17 cellular contexts compared by ENCODE assay signal in the genomic region with DNA sequence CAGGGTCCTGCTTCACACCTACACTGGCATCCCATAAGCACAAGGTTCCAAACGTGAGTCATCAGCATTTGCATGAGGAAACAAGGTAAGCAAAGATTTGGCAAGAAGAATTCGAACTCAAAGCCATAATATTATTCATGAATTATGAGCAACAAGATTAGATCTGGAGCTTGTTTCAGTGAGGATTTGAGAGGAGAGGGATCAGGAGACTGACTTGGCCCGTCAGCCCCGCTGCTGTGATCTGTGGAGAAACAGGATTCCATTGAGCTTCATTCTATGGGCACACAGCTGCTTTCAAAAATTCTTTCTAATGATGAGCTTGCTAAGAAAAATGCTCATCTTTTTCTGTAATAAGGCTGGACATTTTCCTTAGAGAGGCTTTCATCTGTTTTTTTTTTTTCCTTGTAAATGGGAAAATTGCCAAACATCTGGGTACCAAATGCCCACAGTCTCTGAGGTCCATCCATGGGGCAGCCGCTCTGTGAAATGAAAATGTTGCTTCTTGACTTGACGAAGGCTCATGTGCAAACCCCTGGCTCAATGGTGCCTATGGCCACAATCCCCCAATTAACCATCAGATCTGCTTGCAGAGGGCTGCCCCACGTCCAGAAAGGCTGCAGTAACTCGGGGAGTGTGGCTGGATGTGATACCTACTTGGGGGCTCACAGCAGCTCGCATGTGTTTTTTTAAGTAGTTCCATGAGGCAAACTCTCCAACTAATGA.
A peak's percentile ranks its signal among the peaks of the same experiment; 100 is the strongest.
DNase-seq lines count a peak whose midpoint lies in the region; ATAC-seq and TF ChIP-seq lines count a peak whose summit lies in the region.
"Had no signal": no experiment of that assay in that cellular context is flagged by ENCODE, and none has a peak within 500 bp of the region (broad histone marks: within the 10 kb centered on the region; RNA-seq: fewer than 3 reads in every experiment).

No MANE protein-coding gene starts in this region.

- 9% methylated on average over 9 of the region's 9 CpGs for WGBS in SK-N-SH (ENCODE audit: low lambda C conversion rate)
- no CpG with 5 or more reads among the region's 9 CpGs for WGBS in trophoblast cell (ENCODE audit: extremely low coverage, insufficient coverage, insufficient read length)

- H2BK12ac ChIP-seq in trophoblast cell (ENCODE audit: low read length), result no peak overlapping the region

- H3K36me3 ChIP-seq in KOPT-K1 (ENCODE audit: insufficient read depth, low read length), result no peaks in the 10 kb centered on the region
- H3K36me3 ChIP-seq in SK-N-SH (replicated peaks in 1 of 2; ENCODE audit: control insufficient read depth in 1 of 2, insufficient read depth in 2 of 2, low read length in 1 of 2), result no peaks in the 10 kb centered on the region
- H3K36me3 ChIP-seq in trophoblast cell (ENCODE audit: control insufficient read depth in 1 of 2, insufficient read depth in 2 of 2, low read length in 2 of 2), result no peaks in the 10 kb centered on the region
- H3K36me3 ChIP-seq: HAP-1 had no signal

- no peak overlapping the region for H3K9ac ChIP-seq in SK-N-SH
- no peak overlapping the region for H3K9ac ChIP-seq in trophoblast cell (ENCODE audit: low read length)

- H3K27me3 ChIP-seq in SK-N-SH (ENCODE audit: insufficient read depth) (no peaks in the 10 kb centered on the region), trophoblast cell (ENCODE audit: insufficient read depth, low read length) (no peaks in the 10 kb centered on the region)

- no peak overlapping the region for H3K4ac ChIP-seq in trophoblast cell (ENCODE audit: low read depth, low read length)

- H4K12ac ChIP-seq in trophoblast cell (ENCODE audit: low read depth, low read length), result no peak overlapping the region

- DNase-seq in SK-N-SH (peak; percentile 91), epidermal melanocyte (ENCODE audit: insufficient read length, low spot score) (peak; percentile 37), trophoblast cell (peak; percentile 76 to 91), G401 (ENCODE audit: low spot score) (no peak), NCI-H187 treated with DMSO at 0.1 percent for 48 hours (lab: John Stamatoyannopoulos, UW) (no peak)
- DNase-seq: CD4-positive, alpha-beta T cell; CD8-positive, alpha-beta memory T cell; DMS 273 treated with DMSO at 0.1 percent for 48 hours; DMS79; EL; GF-D8; GOT3; HFFc6 had no signal

- POLR2A ChIA-PET in SK-N-SH (lab: Yijun Ruan, JAX), result no interaction called here

- no peaks in the 10 kb centered on the region for H4K20me1 ChIP-seq in SK-N-SH (ENCODE audit: insufficient read depth)

- CTCF ChIA-PET in SK-N-SH (lab: Yijun Ruan, JAX), result interaction anchor here (0.9 to 1.1 kb wide), 3 partner anchors 9 to 35 kb away, joined by 3 read pairs; no protein-coding TSS in a partner anchor

- H2AK5ac ChIP-seq in trophoblast cell (ENCODE audit: low read length), result no peak overlapping the region

- H2BK5ac ChIP-seq in trophoblast cell (ENCODE audit: low read depth, low read length, poor library complexity), result no peak overlapping the region

- H3K9me2 ChIP-seq in SK-N-SH, result no peaks in the 10 kb centered on the region

- no peak overlapping the region for H4K91ac ChIP-seq in trophoblast cell (ENCODE audit: low read depth, low read length)

- H3K79me2 ChIP-seq in SK-N-SH (ENCODE audit: insufficient read depth) (no peaks in the 10 kb centered on the region), trophoblast cell (ENCODE audit: control insufficient read depth, insufficient read depth, low read length, poor library complexity) (no peaks in the 10 kb centered on the region)

- peaks cover 0 to 23% of the 10 kb centered on the region in 2 experiments; a peak in 2 of 4 replicates for H3K4me1 ChIP-seq in SK-N-SH (ENCODE audit: control insufficient read depth in 1 of 2, insufficient read depth in 2 of 2, low read depth in 1 of 2, low read length in 1 of 2)
- H3K4me1 ChIP-seq in trophoblast cell (ENCODE audit: control insufficient read depth in 1 of 2, insufficient read depth in 2 of 2, low read length in 2 of 2), result no peaks in the 10 kb centered on the region
- H3K4me1 ChIP-seq: HAP-1 had no signal

- H3K79me1 ChIP-seq in trophoblast cell (ENCODE audit: low read length), result no peaks in the 10 kb centered on the region

- ATAC-seq in HG03469 (IDR thresholded peaks at IDR 0.05; ENCODE audit: unreplicated experiment), result no peak
- no peak for ATAC-seq in GM19023 (IDR thresholded peaks at IDR 0.05; ENCODE audit: unreplicated experiment)

- H3K9me3 ChIP-seq in KOPT-K1 (ENCODE audit: insufficient read depth, low read length, poor library complexity, severe bottlenecking), result no peaks in the 10 kb centered on the region
- no peaks in the 10 kb centered on the region for H3K9me3 ChIP-seq in SK-N-SH
- peaks cover 3% of the 10 kb centered on the region for H3K9me3 ChIP-seq in trophoblast cell (ENCODE audit: insufficient read depth, low read depth, low read length)
- H3K9me3 ChIP-seq: HAP-1 had no signal

- in situ Hi-C loops in G401 (cut with HindIII; ENCODE audit: low sequenced_read_pairs), result no loop called here

- H4K8ac ChIP-seq in trophoblast cell (ENCODE audit: low read depth, low read length), result no peak overlapping the region

- no peak overlapping the region for H3K18ac ChIP-seq in trophoblast cell (ENCODE audit: low read length)

- H3F3A ChIP-seq in SK-N-SH (replicated peaks; ENCODE audit: insufficient read depth), result no peaks in the 10 kb centered on the region

- H3K4me2 ChIP-seq in SK-N-SH, result no peak overlapping the region
- H3K4me2 ChIP-seq in trophoblast cell (ENCODE audit: low read length), result no peak overlapping the region

- H2AFZ ChIP-seq in SK-N-SH (ENCODE audit: low read depth), result no peak overlapping the region
- H2AFZ ChIP-seq in trophoblast cell (ENCODE audit: insufficient read depth, low read length, poor library complexity), result no peak overlapping the region

- H2BK120ac ChIP-seq in trophoblast cell (ENCODE audit: insufficient read depth, low read length, poor library complexity), result no peak overlapping the region

- no peak for TF ChIP-seq CTCF in SK-N-SH (IDR thresholded peaks at IDR 0.05)

- H3K14ac ChIP-seq in trophoblast cell (ENCODE audit: low read length), result no peak overlapping the region

- peak overlapping the region; percentile 48 for H3K27ac ChIP-seq in KOPT-K1 (ENCODE audit: low read depth, low read length, poor library complexity, severe bottlenecking)
- H3K27ac ChIP-seq in SK-N-SH (ENCODE audit: low read depth in 2 of 2, low read length in 1 of 2), result peak overlapping the region in 1 of 2 experiments; percentile 64; a peak in 2 of 4 replicates
- H3K27ac ChIP-seq in trophoblast cell (ENCODE audit: low read depth, low read length), result no peak overlapping the region

- no peak; the same call in 1 of the 2 replicates for TF ChIP-seq RAD21 in SK-N-SH (IDR thresholded peaks at IDR 0.05; ENCODE audit: low read length)

- H3K23ac ChIP-seq in trophoblast cell (ENCODE audit: low read length), result no peak overlapping the region

- no peak for TF ChIP-seq EP300 in SK-N-SH (IDR thresholded peaks at IDR 0.05; ENCODE audit: borderline replicate concordance in 1 of 2, low read depth in 1 of 2, low read length in 1 of 2)

- H3K4me3 ChIP-seq in SK-N-SH (ENCODE audit: low read depth in 2 of 2, low read length in 1 of 2) (no peak overlapping the region), trophoblast cell (ENCODE audit: low read depth, low read length) (no peak overlapping the region)
- H3K4me3 ChIP-seq: HAP-1 had no signal

TF ChIP-seq in SK-N-SH, 30 proteins besides CTCF, POLR2A, EP300 and RAD21:
- peak; percentile 30; the same call in 1 of the 2 replicates for TF ChIP-seq TCF12 (IDR thresholded peaks at IDR 0.05)
- no peak for TF ChIP-seq JUND (IDR thresholded peaks at IDR 0.05)
- TF ChIP-seq CHD2 (IDR thresholded peaks at IDR 0.05; ENCODE audit: low read length, partially characterized antibody), result peak; percentile 16
- TF ChIP-seq GATA2 (CRISPR knock-in tag; IDR thresholded peaks at IDR 0.05), result peak; percentile 32; the same call in 1 of the 2 replicates

Comparison
In these comparisons a context has a peak if more than half of its experiments do, and no peak if none do; other contexts are left out.
1. DNase-seq: peak in SK-N-SH (single experiment), epidermal melanocyte (single experiment) and trophoblast cell (2 of 2); none in G401 (single experiment) and NCI-H187 treated with DMSO at 0.1 percent for 48 hours (single experiment).